ENCODE assay signal across 27 cellular contexts in the genomic region with DNA sequence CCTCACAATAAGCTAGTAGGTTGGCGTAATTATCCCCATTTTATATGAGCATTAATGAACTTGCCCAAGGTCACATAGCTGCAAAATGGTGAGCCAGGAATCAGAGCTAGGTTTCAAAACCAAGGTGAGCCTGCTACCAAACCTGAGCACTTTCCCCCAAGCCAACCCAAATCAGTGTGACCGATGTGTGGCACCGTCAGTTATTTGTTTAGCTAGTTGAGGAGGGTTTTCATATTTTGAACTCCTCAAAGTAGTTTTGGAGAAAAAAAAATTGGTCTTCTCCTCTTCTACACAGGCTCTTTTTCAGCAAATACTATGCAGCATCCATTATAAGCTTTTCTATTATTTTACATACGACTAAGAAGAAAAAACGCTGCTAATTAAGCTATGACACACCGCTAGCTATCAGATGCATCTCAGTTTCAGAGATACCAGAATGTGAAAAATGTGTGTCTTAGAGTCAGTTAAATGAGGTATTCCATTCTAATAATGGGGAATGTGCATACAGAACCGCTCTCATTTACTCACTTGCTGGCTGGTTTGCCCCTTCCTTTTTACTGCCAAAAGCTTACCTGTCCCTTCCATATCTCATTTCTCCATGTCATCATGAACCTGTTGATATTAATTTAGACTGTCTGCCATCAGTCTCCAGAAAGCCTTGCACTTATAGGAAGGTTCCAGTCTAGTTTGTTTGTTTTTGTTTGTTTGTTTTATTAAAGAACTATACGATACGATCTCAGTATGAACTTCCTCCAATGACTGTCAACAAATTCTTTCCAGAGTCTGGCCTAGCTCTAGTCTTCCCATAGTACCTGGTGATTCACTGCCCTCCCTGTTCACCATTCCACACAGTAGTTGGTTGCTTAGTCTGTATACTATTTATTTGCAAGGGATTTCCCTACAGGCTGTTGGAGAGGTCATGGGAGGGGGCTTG. TPM values are rescaled to one million over a fixed set of nuclear protein-coding genes. Genes with fewer than 3 reads are reported as not detected.
"Had no signal": no experiment of that assay in that cellular context is flagged by ENCODE, and none has a peak within 500 bp of the region (broad histone marks: within the 10 kb centered on the region; RNA-seq: fewer than 3 reads in every experiment).

No MANE protein-coding gene starts in this region.

- DNase-seq: activated CD4-positive, alpha-beta T cell treated with anti-CD3 and anti-CD28 coated beads for 1 hour; activated CD4-positive, alpha-beta T cell treated with anti-CD3 and anti-CD28 coated beads, Interleukin-2, amount 50 U/mL, for 1 hour; activated CD8-positive, alpha-beta T cell treated with anti-CD3 and anti-CD28 coated beads, Interleukin-2, amount 10 ng/mL, durations not matched to agents 7 days and 5 days; aorta; brain microvascular endothelial cell; central memory CD4-positive, alpha-beta T cell; dermis blood vessel endothelial cell; effector CD8-positive, alpha-beta T cell; erythroblast; foreskin keratinocyte; immature natural killer cell; left ventricle myocardium superior; ovary; psoas muscle; stimulated activated CD4-positive, alpha-beta T cell treated with anti-CD3 and anti-CD28 coated beads, Interleukin-12 subunit alpha, Interleukin-12 subunit beta, amount 100 ng/mL, for 4 hours; stimulated activated naive CD8-positive, alpha-beta T cell treated with anti-CD3 and anti-CD28 coated beads, Interleukin-15, amount 100 ng/mL, for 72 hours; transverse colon had no signal

- H3K9me3 Mint-ChIP-seq: activated naive CD4-positive, alpha-beta T cell treated with anti-CD3 and anti-CD28 coated beads, Interleukin-2, amount 50 U/mL, for 72 hours; activated T-helper 1 cell treated with anti-CD3 and anti-CD28 coated beads, Interleukin-12 subunit alpha, Interleukin-12 subunit beta, Interleukin-2, Interleukin-4 antibody, amounts not matched to agents 30 ng/mL and 10 ng/mL and 1 ng/mL, durations not matched to agents 14 hours and 24 hours and 36 hours; immature natural killer cell; natural killer cell treated with Interleukin-12 subunit alpha and Interleukin-12 subunit beta and Interleukin-15 and Interleukin-18, amount 100 ng/mL, for 72 hours; stimulated activated effector memory CD8-positive, alpha-beta T cell treated with anti-CD3 and anti-CD28 coated beads, Interleukin-12 subunit alpha, Interleukin-12 subunit beta, amount 100 ng/mL, for 72 hours; stimulated activated naive CD8-positive, alpha-beta T cell treated with anti-CD3 and anti-CD28 coated beads, Interleukin-15, amount 100 ng/mL, for 72 hours; T-helper 2 cell treated with Interferon-gamma antibody and Interleukin-4, amounts not matched to agents 5 μg/mL and 100 μg/mL, for 36 hours had no signal

- H3K4me3 Mint-ChIP-seq: activated CD8-positive, alpha-beta T cell treated with anti-CD3 and anti-CD28 coated beads, Interleukin-2, amount 10 ng/mL, durations not matched to agents 7 days and 5 days; activated T-helper 1 cell treated with anti-CD3 and anti-CD28 coated beads, Interleukin-12 subunit alpha, Interleukin-12 subunit beta, Interleukin-2, Interleukin-4 antibody, amounts not matched to agents 30 ng/mL and 10 ng/mL and 1 ng/mL, durations not matched to agents 14 hours and 24 hours and 36 hours; natural killer cell treated with Interleukin-12 subunit alpha and Interleukin-12 subunit beta and Interleukin-15 and Interleukin-18, amount 100 ng/mL, for 72 hours; T-helper 2 cell treated with Interferon-gamma antibody and Interleukin-4, amounts not matched to agents 5 μg/mL and 100 μg/mL, for 36 hours had no signal

- ATAC-seq: activated CD8-positive, alpha-beta T cell treated with anti-CD3 and anti-CD28 coated beads, Interleukin-2, amount 10 ng/mL, durations not matched to agents 7 days and 5 days; activated naive CD4-positive, alpha-beta T cell treated with anti-CD3 and anti-CD28 coated beads, Interleukin-2, amount 50 U/mL, for 72 hours; foreskin keratinocyte; left ventricle myocardium superior; natural killer cell treated with Interleukin-12 subunit alpha and Interleukin-12 subunit beta and Interleukin-15 and Interleukin-18, amount 100 ng/mL, for 72 hours; psoas muscle; stimulated activated effector memory CD8-positive, alpha-beta T cell treated with anti-CD3 and anti-CD28 coated beads, Interleukin-12 subunit alpha, Interleukin-12 subunit beta, amount 100 ng/mL, for 72 hours; stimulated activated naive CD8-positive, alpha-beta T cell treated with anti-CD3 and anti-CD28 coated beads, Interleukin-15, amount 100 ng/mL, for 72 hours had no signal

- H3K4me3 ChIP-seq: ovary, psoas muscle, right atrium auricular region, suprapubic skin, transverse colon, vagina had no signal

- H3K27ac Mint-ChIP-seq: activated CD8-positive, alpha-beta T cell treated with anti-CD3 and anti-CD28 coated beads, Interleukin-2, amount 10 ng/mL, durations not matched to agents 7 days and 5 days; activated naive CD4-positive, alpha-beta T cell treated with anti-CD3 and anti-CD28 coated beads, Interleukin-2, amount 50 U/mL, for 72 hours; activated T-helper 1 cell treated with anti-CD3 and anti-CD28 coated beads, Interleukin-12 subunit alpha, Interleukin-12 subunit beta, Interleukin-2, Interleukin-4 antibody, amounts not matched to agents 30 ng/mL and 10 ng/mL and 1 ng/mL, durations not matched to agents 14 hours and 24 hours and 36 hours; immature natural killer cell; natural killer cell treated with Interleukin-12 subunit alpha and Interleukin-12 subunit beta and Interleukin-15 and Interleukin-18, amount 100 ng/mL, for 72 hours; stimulated activated effector memory CD8-positive, alpha-beta T cell treated with anti-CD3 and anti-CD28 coated beads, Interleukin-12 subunit alpha, Interleukin-12 subunit beta, amount 100 ng/mL, for 72 hours; stimulated activated naive CD8-positive, alpha-beta T cell treated with anti-CD3 and anti-CD28 coated beads, Interleukin-15, amount 100 ng/mL, for 72 hours; T-helper 2 cell treated with Interferon-gamma antibody and Interleukin-4, amounts not matched to agents 5 μg/mL and 100 μg/mL, for 36 hours had no signal

- H3K36me3 Mint-ChIP-seq: stimulated activated effector memory CD8-positive, alpha-beta T cell treated with anti-CD3 and anti-CD28 coated beads, Interleukin-12 subunit alpha, Interleukin-12 subunit beta, amount 100 ng/mL, for 72 hours had no signal

- H3K27me3 ChIP-seq: ovary had no signal

- H3K27ac ChIP-seq: brain microvascular endothelial cell, foreskin keratinocyte, ovary, psoas muscle, right atrium auricular region, suprapubic skin, transverse colon, vagina had no signal

- H3K9me3 ChIP-seq: psoas muscle, right atrium auricular region, suprapubic skin, transverse colon, vagina had no signal

- FAIRE-seq: TTC549 had no signal

- H3K4me1 ChIP-seq: foreskin keratinocyte, psoas muscle had no signal

- H3K36me3 ChIP-seq: brain microvascular endothelial cell, ovary, right atrium auricular region, suprapubic skin, transverse colon, vagina had no signal

RNA-seq across cellular contexts. Expression of gene TBX4, which starts 2.2 kb away (rescaled TPM):
- total RNA-seq: activated CD8-positive, alpha-beta T cell treated with anti-CD3 and anti-CD28 coated beads, Interleukin-2, amount 10 ng/mL, durations not matched to agents 7 days and 5 days; activated naive CD4-positive, alpha-beta T cell treated with anti-CD3 and anti-CD28 coated beads, Interleukin-2, amount 50 U/mL, for 72 hours; activated T-helper 1 cell treated with anti-CD3 and anti-CD28 coated beads, Interleukin-12 subunit alpha, Interleukin-12 subunit beta, Interleukin-2, Interleukin-4 antibody, amounts not matched to agents 30 ng/mL and 10 ng/mL and 1 ng/mL, durations not matched to agents 14 hours and 24 hours and 36 hours; dermis blood vessel endothelial cell; foreskin keratinocyte; glomerular endothelial cell; left ventricle myocardium superior; natural killer cell treated with Interleukin-12 subunit alpha and Interleukin-12 subunit beta and Interleukin-15 and Interleukin-18, amount 100 ng/mL, for 72 hours; right atrium auricular region; vagina had no signal
- polyA plus RNA-seq: aorta, immature natural killer cell, ovary, psoas muscle had no signal

RNA-seq across cellular contexts. Expression of gene TBX2, which starts 50.3 kb away (rescaled TPM):
- total RNA-seq: activated CD8-positive, alpha-beta T cell treated with anti-CD3 and anti-CD28 coated beads, Interleukin-2, amount 10 ng/mL, durations not matched to agents 7 days and 5 days; activated naive CD4-positive, alpha-beta T cell treated with anti-CD3 and anti-CD28 coated beads, Interleukin-2, amount 50 U/mL, for 72 hours; activated T-helper 1 cell treated with anti-CD3 and anti-CD28 coated beads, Interleukin-12 subunit alpha, Interleukin-12 subunit beta, Interleukin-2, Interleukin-4 antibody, amounts not matched to agents 30 ng/mL and 10 ng/mL and 1 ng/mL, durations not matched to agents 14 hours and 24 hours and 36 hours; foreskin keratinocyte had no signal
- polyA plus RNA-seq: foreskin keratinocyte, immature natural killer cell had no signal
